Comparison of ENCODE assay signal across 11 cellular contexts in genomic region chr11:47354913-47355282, GRCh38. TPM values are rescaled to one million over a fixed set of nuclear protein-coding genes. Genes with fewer than 3 reads are reported as not detected.
A peak's percentile ranks its signal among the peaks of the same experiment; 100 is the strongest.
DNase-seq lines count a peak whose midpoint lies in the region; ATAC-seq and TF ChIP-seq lines count a peak whose summit lies in the region.
"Had no signal": no experiment of that assay in that cellular context is flagged by ENCODE, and none has a peak within 500 bp of the region (broad histone marks: within the 10 kb centered on the region; RNA-seq: fewer than 3 reads in every experiment).

No MANE protein-coding gene starts in this region.

- no peaks in the 10 kb centered on the region for H3K36me3 ChIP-seq in GM23338 (ENCODE audit: insufficient read depth)
- H3K36me3 ChIP-seq in body of pancreas (replicated peaks in 1 of 2; ENCODE audit: insufficient read depth in 1 of 2, low read depth in 2 of 2), result no peaks in the 10 kb centered on the region
- H3K36me3 ChIP-seq in sigmoid colon, result no peaks in the 10 kb centered on the region
- H3K36me3 ChIP-seq: adrenal gland had no signal

- no peak for TF ChIP-seq EP300 in sigmoid colon (IDR thresholded peaks at IDR 0.05)

- H3K27me3 ChIP-seq in GM23338 (ENCODE audit: insufficient read depth) (no peaks in the 10 kb centered on the region), body of pancreas (no peaks in the 10 kb centered on the region), sigmoid colon (no peaks in the 10 kb centered on the region)
- H3K27me3 ChIP-seq: adrenal gland had no signal

- H2AFZ ChIP-seq in GM23338, result peak overlapping the region; percentile 93

- H3K79me2 ChIP-seq in GM23338 (replicated peaks; ENCODE audit: insufficient read depth), result no peaks in the 10 kb centered on the region

- no peak for TF ChIP-seq POLR2A in body of pancreas (IDR thresholded peaks at IDR 0.05)
- TF ChIP-seq POLR2A in sigmoid colon (IDR thresholded peaks at IDR 0.05), result no peak

- CTCF ChIA-PET in activated CD4-positive, alpha-beta memory T cell treated with anti-CD3 and anti-CD28 coated beads, Interleukin-2, amount 10 ng/mL, durations not matched to agents 7 days and 5 days (lab: Charles Lee), result interaction anchor here (1.0 kb wide), 1 partner anchor 121 kb away, joined by 3 read pairs; no protein-coding TSS in a partner anchor
- CTCF ChIA-PET in activated CD4-positive, alpha-beta memory T cell treated with anti-CD3 and anti-CD28 coated beads for 36 hours (lab: Charles Lee), result no interaction called here

- intact Hi-C loops in body of pancreas (cut with DNase I), result no loop called here
- intact Hi-C loops in sigmoid colon (cut with DNase I), result loop anchor here (2.0 to 10.0 kb wide), 4 partner anchors 88 to 470 kb away; partner anchors contain the start of gene NR1H3
- intact Hi-C loops in activated CD4-positive, alpha-beta memory T cell treated with anti-CD3 and anti-CD28 coated beads for 36 hours (cut with micrococcal nuclease), result loop anchor here (5.0 kb wide), 1 partner anchor 178 kb away; the partner anchor contains the start of gene ARFGAP2

- peak overlapping the region; percentile 73 for H3K4me3 Mint-ChIP-seq in GM23338
- H3K4me3 Mint-ChIP-seq in activated CD4-positive, alpha-beta memory T cell treated with anti-CD3 and anti-CD28 coated beads, Interleukin-2, amount 10 ng/mL, durations not matched to agents 7 days and 5 days, result no peak overlapping the region
- no peak overlapping the region for H3K4me3 Mint-ChIP-seq in activated CD4-positive, alpha-beta memory T cell treated with anti-CD3 and anti-CD28 coated beads for 36 hours

- H3F3A ChIP-seq in GM23338 (replicated peaks; ENCODE audit: low read depth), result peaks cover 17% of the 10 kb centered on the region

- no peak for TF ChIP-seq CTCF in GM23338 (conservative IDR thresholded peaks at IDR 0.05; ENCODE audit: low read depth in 2 of 2)
- TF ChIP-seq CTCF in body of pancreas (IDR thresholded peaks at IDR 0.05), result no peak
- no peak for TF ChIP-seq CTCF in sigmoid colon (IDR thresholded peaks at IDR 0.05)

- no peak overlapping the region for H3K27ac ChIP-seq in GM23338 (ENCODE audit: low read depth)
- H3K27ac ChIP-seq in body of pancreas, result peak overlapping the region in 1 of 4 donors; percentile 23
- H3K27ac ChIP-seq in sigmoid colon, result peak overlapping the region; percentile 73 to 82 (median 80)

- H3K36me3 Mint-ChIP-seq in GM23338 (ENCODE audit: low read depth), result no peaks in the 10 kb centered on the region; the same call in 2 of the 3 replicates
- no peaks in the 10 kb centered on the region for H3K36me3 Mint-ChIP-seq in activated CD4-positive, alpha-beta memory T cell treated with anti-CD3 and anti-CD28 coated beads, Interleukin-2, amount 10 ng/mL, durations not matched to agents 7 days and 5 days (ENCODE audit: low read depth)
- H3K36me3 Mint-ChIP-seq in activated CD4-positive, alpha-beta memory T cell treated with anti-CD3 and anti-CD28 coated beads for 36 hours, result no peaks in the 10 kb centered on the region

- H3K4me2 ChIP-seq in GM23338, result peak overlapping the region; percentile 71

- peaks cover 11% of the 10 kb centered on the region for H3K27me3 Mint-ChIP-seq in GM23338 (ENCODE audit: insufficient read depth, low read depth, poor library complexity)
- H3K27me3 Mint-ChIP-seq in activated CD4-positive, alpha-beta memory T cell treated with anti-CD3 and anti-CD28 coated beads, Interleukin-2, amount 10 ng/mL, durations not matched to agents 7 days and 5 days, result no peaks in the 10 kb centered on the region
- no peaks in the 10 kb centered on the region for H3K27me3 Mint-ChIP-seq in activated CD4-positive, alpha-beta memory T cell treated with anti-CD3 and anti-CD28 coated beads for 36 hours

- no peaks in the 10 kb centered on the region for H4K20me1 ChIP-seq in GM23338 (replicated peaks; ENCODE audit: insufficient read depth)

- ATAC-seq in GM23338, result no peak; the same call in 2 of the 3 replicates
- peak; percentile 40 for ATAC-seq in body of pancreas
- no peak for ATAC-seq in GM18498 (IDR thresholded peaks at IDR 0.05; ENCODE audit: unreplicated experiment)

- DNase-seq in GM23338 (ENCODE audit: low spot score), result peak; percentile 60
- no peak for DNase-seq in body of pancreas
- DNase-seq in sigmoid colon, result no peak
- no peak for DNase-seq in activated CD4-positive, alpha-beta memory T cell treated with anti-CD3 and anti-CD28 coated beads, Interleukin-2, amount 10 ng/mL, durations not matched to agents 7 days and 5 days
- DNase-seq in activated CD4-positive, alpha-beta memory T cell treated with anti-CD3 and anti-CD28 coated beads for 36 hours, result no peak
- DNase-seq in stimulated activated CD4-positive, alpha-beta T cell treated with anti-CD3 and anti-CD28 coated beads, Interleukin-2, amount 100 ng/mL, for 24 hours, result no peak
- DNase-seq: activated CD4-positive, alpha-beta T cell treated with anti-CD3 and anti-CD28 coated beads for 1 hour had no signal

- peaks cover 7% of the 10 kb centered on the region; the same call in 1 of the 2 replicates for H3K4me1 ChIP-seq in GM23338 (ENCODE audit: insufficient read depth)
- H3K4me1 ChIP-seq in body of pancreas, result peaks cover 34% of the 10 kb centered on the region
- H3K4me1 ChIP-seq in sigmoid colon, result peaks cover 0 to 14% (median 12%) of the 10 kb centered on the region in 4 donors

- H3K9me3 Mint-ChIP-seq in GM23338, result no peaks in the 10 kb centered on the region
- H3K9me3 Mint-ChIP-seq in activated CD4-positive, alpha-beta memory T cell treated with anti-CD3 and anti-CD28 coated beads, Interleukin-2, amount 10 ng/mL, durations not matched to agents 7 days and 5 days, result no peaks in the 10 kb centered on the region
- no peaks in the 10 kb centered on the region for H3K9me3 Mint-ChIP-seq in activated CD4-positive, alpha-beta memory T cell treated with anti-CD3 and anti-CD28 coated beads for 36 hours

- peaks cover 8% of the 10 kb centered on the region for H3K4me1 Mint-ChIP-seq in GM23338
- H3K4me1 Mint-ChIP-seq in activated CD4-positive, alpha-beta memory T cell treated with anti-CD3 and anti-CD28 coated beads, Interleukin-2, amount 10 ng/mL, durations not matched to agents 7 days and 5 days, result peaks cover 8% of the 10 kb centered on the region
- peaks cover 6% of the 10 kb centered on the region for H3K4me1 Mint-ChIP-seq in activated CD4-positive, alpha-beta memory T cell treated with anti-CD3 and anti-CD28 coated beads for 36 hours (ENCODE audit: low read depth)

- H3K9me2 ChIP-seq in GM23338 (ENCODE audit: insufficient read depth), result no peaks in the 10 kb centered on the region

- POLR2A ChIA-PET in activated CD4-positive, alpha-beta memory T cell treated with anti-CD3 and anti-CD28 coated beads, Interleukin-2, amount 10 ng/mL, durations not matched to agents 7 days and 5 days (lab: Charles Lee), result no interaction called here
- POLR2A ChIA-PET in activated CD4-positive, alpha-beta memory T cell treated with anti-CD3 and anti-CD28 coated beads for 36 hours (lab: Charles Lee), result no interaction called here

- 19 to 29% methylated on average over 14 to 25 of the region's 32 CpGs for WGBS in body of pancreas, 2 donors
- WGBS in sigmoid colon, 2 donors, result 11 to 59% methylated on average over 32 of the region's 32 CpGs

- 0 out of 2 replicates have a peak overlapping the region, but pooled peaks have one; percentile 41 for H3K27ac Mint-ChIP-seq in GM23338
- H3K27ac Mint-ChIP-seq in activated CD4-positive, alpha-beta memory T cell treated with anti-CD3 and anti-CD28 coated beads, Interleukin-2, amount 10 ng/mL, durations not matched to agents 7 days and 5 days, result no peak overlapping the region
- H3K27ac Mint-ChIP-seq in activated CD4-positive, alpha-beta memory T cell treated with anti-CD3 and anti-CD28 coated beads for 36 hours, result no peak overlapping the region

- H3K4me3 ChIP-seq in GM23338 (peak overlapping the region; percentile 71), body of pancreas (no peak overlapping the region), iPS-11a (ENCODE audit: low read depth, low read length) (peak overlapping the region; percentile 22), sigmoid colon (peak overlapping the region; percentile 38 to 64 (median 58))

- H3K9me3 ChIP-seq in body of pancreas (no peaks in the 10 kb centered on the region), sigmoid colon (no peaks in the 10 kb centered on the region)
- H3K9me3 ChIP-seq: adrenal gland had no signal

RNA-seq across cellular contexts. Expression of gene MYBPC3, which starts 2.4 kb away (rescaled TPM):
- not detected in 2 replicates for total RNA-seq in GM23338 (2014; rRNA removed; shearing (Covaris generic))
- polyA plus RNA-seq in GM23338 (2016; fragmentation: Nextera tagmentation; extraction: Ambion mirVana) (0.24 TPM in 1 of 2 replicates, not detected in the other), sigmoid colon (1 to 10 TPM in 1 of 3 donors, under 1 TPM in 2; 0.29 to 1.4 (median 0.60) TPM)
- total RNA-seq in body of pancreas (not detected), sigmoid colon (not detected)
- not detected for total RNA-seq in activated CD4-positive, alpha-beta memory T cell treated with anti-CD3 and anti-CD28 coated beads, Interleukin-2, amount 10 ng/mL, durations not matched to agents 7 days and 5 days
- not detected for total RNA-seq in activated CD4-positive, alpha-beta memory T cell treated with anti-CD3 and anti-CD28 coated beads for 36 hours
- total RNA-seq: HT1080 had no signal

RNA-seq across cellular contexts. Expression of gene SPI1, which starts 23.4 kb away (rescaled TPM):
- not detected in 2 replicates for total RNA-seq in GM23338 (2014; rRNA removed; shearing (Covaris generic))
- 0.19 and 0.23 TPM in 2 replicates for polyA plus RNA-seq in GM23338 (2016; fragmentation: Nextera tagmentation; extraction: Ambion mirVana)
- total RNA-seq in body of pancreas, result 10 to 100 TPM in 1 of 2 donors, 1 to 10 TPM in 1; 7.5 to 10.9 TPM
- total RNA-seq in sigmoid colon, result 10 to 100 TPM; 10.5 to 19.7 (median 18.8) TPM
- polyA plus RNA-seq in sigmoid colon, result 10 to 100 TPM; 21.6 to 29.8 (median 27.1) TPM
- not detected for total RNA-seq in activated CD4-positive, alpha-beta memory T cell treated with anti-CD3 and anti-CD28 coated beads, Interleukin-2, amount 10 ng/mL, durations not matched to agents 7 days and 5 days
- total RNA-seq in activated CD4-positive, alpha-beta memory T cell treated with anti-CD3 and anti-CD28 coated beads for 36 hours, result not detected
- total RNA-seq: HT1080 had no signal

RNA-seq across cellular contexts. Expression of gene SLC39A13, which starts 53.5 kb away (rescaled TPM):
- total RNA-seq in GM23338 (2014; rRNA removed; shearing (Covaris generic)), result 32.7 TPM in 2 replicates
- polyA plus RNA-seq in GM23338 (2016; fragmentation: Nextera tagmentation; extraction: Ambion mirVana) (15.8 TPM in 2 replicates), sigmoid colon (10 to 100 TPM in 2 of 3 donors, 1 to 10 TPM in 1; 4.6 to 29.8 (median 13.2) TPM)
- total RNA-seq in body of pancreas (10 to 100 TPM; 54.7 TPM), sigmoid colon (10 to 100 TPM; 38.2 to 87.5 (median 54.0) TPM)
- total RNA-seq in activated CD4-positive, alpha-beta memory T cell treated with anti-CD3 and anti-CD28 coated beads, Interleukin-2, amount 10 ng/mL, durations not matched to agents 7 days and 5 days, result 10 to 100 TPM; 23.6 to 24.2 TPM
- total RNA-seq in activated CD4-positive, alpha-beta memory T cell treated with anti-CD3 and anti-CD28 coated beads for 36 hours, result 10 to 100 TPM; 17.7 to 18.0 TPM

Comparison
In these comparisons a context has a peak if more than half of its experiments do, and no peak if none do; other contexts are left out.
1. H3K4me3 ChIP-seq: peak in GM23338 (single experiment), iPS-11a (single experiment) and sigmoid colon (4 of 4); none in body of pancreas (0 of 2).